23 cellular contexts compared by ENCODE assay signal in genomic region chr12:27289414-27289813, GRCh38. TPM values are rescaled to one million over a fixed set of nuclear protein-coding genes. Genes with fewer than 3 reads are reported as not detected.
DNase-seq lines count a peak whose midpoint lies in the region; ATAC-seq and TF ChIP-seq lines count a peak whose summit lies in the region.
"Had no signal": no experiment of that assay in that cellular context is flagged by ENCODE, and none has a peak within 500 bp of the region (broad histone marks: within the 10 kb centered on the region; RNA-seq: fewer than 3 reads in every experiment).

No MANE protein-coding gene starts in this region.

- peaks cover 3% of the 10 kb centered on the region for H3K36me3 Mint-ChIP-seq in osteocyte (ENCODE audit: unreplicated experiment)

- H3K36me3 ChIP-seq in MM.1S (replicated peaks; ENCODE audit: insufficient read depth, low read length) = no peaks in the 10 kb centered on the region
- H3K36me3 ChIP-seq: ovary, stomach, upper lobe of right lung had no signal

- ATAC-seq in GM21367 (IDR thresholded peaks at IDR 0.05; ENCODE audit: unreplicated experiment) = peak; percentile 38
- ATAC-seq in HG02623 (IDR thresholded peaks at IDR 0.05; ENCODE audit: unreplicated experiment) = no peak
- ATAC-seq: naive thymus-derived CD4-positive, alpha-beta T cell; upper lobe of right lung had no signal

- H3K4me1 Mint-ChIP-seq in osteocyte (ENCODE audit: unreplicated experiment) = peaks cover 67% of the 10 kb centered on the region

- H3K4me1 ChIP-seq in MM.1S (ENCODE audit: low read length) = peaks cover 18% of the 10 kb centered on the region; the same call in 1 of the 2 replicates

- H3K27ac ChIP-seq in MM.1S (ENCODE audit: low read length) = no peak overlapping the region
- H3K27ac ChIP-seq: hepatocyte, ovary, stomach, upper lobe of right lung, VCaP had no signal

- no peak overlapping the region for H2AFZ ChIP-seq in MM.1S (ENCODE audit: low read length)
- H2AFZ ChIP-seq: hepatocyte had no signal

- no peak overlapping the region for H3K9ac ChIP-seq in MM.1S (ENCODE audit: low read length)

- TF ChIP-seq CTCF in GM12864 (IDR thresholded peaks at IDR 0.05; ENCODE audit: low read depth, low read length, missing control alignments) = no peak
- TF ChIP-seq CTCF in osteocyte (IDR thresholded peaks at IDR 0.05) = no peak
- no peak for TF ChIP-seq CTCF in MM.1S (IDR thresholded peaks at IDR 0.05; ENCODE audit: low read length)

- H3K4me2 ChIP-seq in MM.1S (ENCODE audit: low read depth, low read length) = no peak overlapping the region
- H3K4me2 ChIP-seq: hepatocyte had no signal

- H3K4me3 ChIP-seq in GM12864 (ENCODE audit: low read depth, low read length) = peak overlapping the region; percentile 19
- H3K4me3 ChIP-seq in MM.1S (ENCODE audit: low read length) = no peak overlapping the region
- H3K4me3 ChIP-seq: hepatocyte, ovary, stomach, upper lobe of right lung had no signal

- H3K9me2 ChIP-seq in MM.1S (replicated peaks; ENCODE audit: insufficient read depth, low read length) = no peaks in the 10 kb centered on the region

- H3F3A ChIP-seq in MM.1S (ENCODE audit: insufficient read depth, low read length) = no peaks in the 10 kb centered on the region

- peaks cover 97% of the 10 kb centered on the region for H3K79me2 ChIP-seq in MM.1S (ENCODE audit: low read length)

- H3K9me3 ChIP-seq in MM.1S (replicated peaks; ENCODE audit: insufficient read depth, low read length) = no peaks in the 10 kb centered on the region
- H3K9me3 ChIP-seq: ovary, stomach, upper lobe of right lung had no signal

- H3K4me3 Mint-ChIP-seq in osteocyte (ENCODE audit: unreplicated experiment) = no peak overlapping the region
- H3K4me3 Mint-ChIP-seq: activated naive CD4-positive, alpha-beta T cell treated with anti-CD3 and anti-CD28 coated beads for 36 hours; naive thymus-derived CD4-positive, alpha-beta T cell; T-helper 1 cell treated with Interleukin-12 subunit alpha and Interleukin-12 subunit beta and Interleukin-4 antibody, amounts not matched to agents 30 μg/mL and 1 μg/mL, for 36 hours had no signal

- no peaks in the 10 kb centered on the region for H4K20me1 ChIP-seq in MM.1S (ENCODE audit: insufficient read depth, low read length)

- peak overlapping the region; percentile 1 for H3K27ac Mint-ChIP-seq in osteocyte (ENCODE audit: unreplicated experiment)
- H3K27ac Mint-ChIP-seq: activated naive CD4-positive, alpha-beta T cell treated with anti-CD3 and anti-CD28 coated beads for 36 hours; naive thymus-derived CD4-positive, alpha-beta T cell; T-helper 1 cell treated with Interleukin-12 subunit alpha and Interleukin-12 subunit beta and Interleukin-4 antibody, amounts not matched to agents 30 μg/mL and 1 μg/mL, for 36 hours had no signal

- no peaks in the 10 kb centered on the region for H3K27me3 Mint-ChIP-seq in osteocyte (ENCODE audit: unreplicated experiment)
- H3K27me3 Mint-ChIP-seq: naive thymus-derived CD4-positive, alpha-beta T cell had no signal

- no peaks in the 10 kb centered on the region for H3K9me3 Mint-ChIP-seq in osteocyte (ENCODE audit: unreplicated experiment)
- H3K9me3 Mint-ChIP-seq: activated naive CD4-positive, alpha-beta T cell treated with anti-CD3 and anti-CD28 coated beads for 36 hours; naive thymus-derived CD4-positive, alpha-beta T cell; T-helper 1 cell treated with Interleukin-12 subunit alpha and Interleukin-12 subunit beta and Interleukin-4 antibody, amounts not matched to agents 30 μg/mL and 1 μg/mL, for 36 hours had no signal

- H3K27me3 ChIP-seq in MM.1S (replicated peaks; ENCODE audit: insufficient read depth, low read length) = no peaks in the 10 kb centered on the region
- H3K27me3 ChIP-seq: hepatocyte, ovary, stomach, upper lobe of right lung had no signal

- DNase-seq in GM12864 (ENCODE audit: low read depth) (no peak), amniotic epithelial cell (ENCODE audit: low read depth) (peak; percentile 23), osteocyte (ENCODE audit: extremely low spot score, unreplicated experiment) (no peak), NCI-H146 (lab: John Stamatoyannopoulos, UW) (no peak), MM.1S (no peak), midbrain (lab: John Stamatoyannopoulos, UW) (no peak)
- DNase-seq: activated CD4-positive, alpha-beta T cell treated with anti-CD3 and anti-CD28 coated beads, Interleukin-2, amount 50 U/mL, for 48 hours; activated naive CD4-positive, alpha-beta T cell treated with anti-CD3 and anti-CD28 coated beads for 36 hours; AML-193; COR-L47; KBM-7; naive thymus-derived CD4-positive, alpha-beta T cell; NCI-H1048; NCI-H510A treated with DMSO at 0.1 percent for 48 hours; ovary; stimulated activated CD4-positive, alpha-beta T cell treated with anti-CD3 and anti-CD28 coated beads, Interleukin-4, amount 100 ng/mL, for 1 hour; stomach; upper lobe of right lung had no signal

RNA-seq across cellular contexts. Expression of gene BMAL2, which starts 43.2 kb away (rescaled TPM):
- total RNA-seq in osteocyte = 5.5 and 6.4 TPM in 2 replicates

RNA-seq across cellular contexts. Expression of gene STK38L, which starts 45.3 kb away (rescaled TPM):
- total RNA-seq in osteocyte = 75.6 and 81.3 TPM in 2 replicates
